8 cellular contexts compared by ENCODE assay signal in genomic region chr13:49936943-49937273, GRCh38. TPM values are rescaled to one million over a fixed set of nuclear protein-coding genes. Genes with fewer than 3 reads are reported as not detected.
DNase-seq lines count a peak whose midpoint lies in the region; ATAC-seq, FAIRE-seq and TF ChIP-seq lines count a peak whose summit lies in the region.

No MANE protein-coding gene starts in this region.

- H3K36me3 Mint-ChIP-seq in memory B cell = no peaks in the 10 kb centered on the region

- H3K4me3 Mint-ChIP-seq in memory B cell = peak overlapping the region; percentile 91

- H3K27me3 Mint-ChIP-seq in memory B cell = no peaks in the 10 kb centered on the region

- H3K27ac Mint-ChIP-seq in memory B cell = peak overlapping the region; percentile 88

- no peaks in the 10 kb centered on the region for H3K9me3 ChIP-seq in breast epithelium
- no peaks in the 10 kb centered on the region for H3K9me3 ChIP-seq in vagina

- intact Hi-C loops in breast epithelium (cut with DNase I; ENCODE audit: low total_unique reads) = no loop called here
- intact Hi-C loops in vagina (cut with DNase I) = no loop called here

- no peaks in the 10 kb centered on the region for H3K9me3 Mint-ChIP-seq in memory B cell

- H3K4me1 ChIP-seq in breast epithelium = no peaks in the 10 kb centered on the region
- peaks cover 24% of the 10 kb centered on the region for H3K4me1 ChIP-seq in vagina

- FAIRE-seq in GM12892 (lab: Jason Lieb, UNC) = peak; percentile 30

- H3K4me1 Mint-ChIP-seq in memory B cell = peaks cover 12% of the 10 kb centered on the region

- H3K36me3 ChIP-seq in breast epithelium (no peaks in the 10 kb centered on the region), vagina (no peaks in the 10 kb centered on the region)

- H3K4me3 ChIP-seq in breast epithelium (peak overlapping the region; percentile 82 to 97 (median 85)), vagina (peak overlapping the region; percentile 64 to 86)

- no peak for TF ChIP-seq CTCF in breast epithelium (IDR thresholded peaks at IDR 0.05)
- TF ChIP-seq CTCF in vagina (IDR thresholded peaks at IDR 0.05) = no peak

- DNase-seq in GM12892 (ENCODE audit: insufficient read length) (no peak), HT-29 (ENCODE audit: low spot score) (peak; percentile 20), breast epithelium (ENCODE audit: low spot score in 2 of 2) (no peak), memory B cell (ENCODE audit: low spot score in 2 of 2) (no peak), vagina (ENCODE audit: extremely low spot score in 2 of 2) (no peak), ureter (ENCODE audit: low spot score) (no peak), HK-2 (ENCODE audit: unreplicated experiment) (no peak), NCI-H2196 (lab: John Stamatoyannopoulos, UW; ENCODE audit: unreplicated experiment) (no peak)

- TF ChIP-seq POLR2A in GM12892 (IDR thresholded peaks at IDR 0.05; ENCODE audit: low read depth, low read length) (no peak), breast epithelium (IDR thresholded peaks at IDR 0.05) (no peak), vagina (IDR thresholded peaks at IDR 0.05) (no peak)

- H3K27me3 ChIP-seq in breast epithelium (no peaks in the 10 kb centered on the region), vagina (no peaks in the 10 kb centered on the region)

- H3K27ac ChIP-seq in breast epithelium = peak overlapping the region; percentile 59 to 89
- peak overlapping the region; percentile 70 for H3K27ac ChIP-seq in vagina

- ATAC-seq in memory B cell (ENCODE audit: low read depth) = no peak

RNA-seq across cellular contexts. Expression of gene SPRYD7, which starts 0.8 kb away (rescaled TPM):
- 11.4 TPM for polyA plus RNA-seq in GM12892 (2012; ENCODE audit: missing spikeins)
- 4.4 and 4.6 TPM in 2 replicates for total RNA-seq in HT-29 (2014; rRNA removed; shearing (Covaris generic))
- total RNA-seq in breast epithelium = 1 to 10 TPM; 3.0 to 6.1 (median 3.9) TPM
- 5.4 TPM for total RNA-seq in vagina
- total RNA-seq in ureter = 9.4 TPM

RNA-seq across cellular contexts. Expression of gene TRIM13, which starts 59.9 kb away (rescaled TPM):
- 16.6 TPM for polyA plus RNA-seq in GM12892 (2012; ENCODE audit: missing spikeins)
- total RNA-seq in HT-29 (2014; rRNA removed; shearing (Covaris generic)) = 6.6 and 8.0 TPM in 2 replicates
- total RNA-seq in breast epithelium (10 to 100 TPM; 16.0 to 28.8 (median 22.9) TPM), vagina (12.3 TPM), ureter (29.5 TPM)
